In genomic region chr18:14162915-14163314, GRCh38 we compare ENCODE assay signal across 1 cellular context. TPM values are rescaled to one million over a fixed set of nuclear protein-coding genes. Genes with fewer than 3 reads are reported as not detected.
"Had no signal": no experiment of that assay in that cellular context is flagged by ENCODE, and none has a peak within 500 bp of the region (broad histone marks: within the 10 kb centered on the region; RNA-seq: fewer than 3 reads in every experiment).

No MANE protein-coding gene starts in this region.

RNA-seq across cellular contexts. Expression of gene ZNF519, which starts 30.7 kb away (rescaled TPM):
- total RNA-seq: ascending aorta had no signal
